In genomic region chr11:65133724-65134123, GRCh38 we compare ENCODE assay signal across 1 cellular context.
TF ChIP-seq lines count a peak whose summit lies in the region.

No MANE protein-coding gene starts in this region.

TF ChIP-seq in SK-N-SH, 30 proteins besides CTCF, POLR2A, EP300 and RAD21 (continued from another document):
- TF ChIP-seq REST (IDR thresholded peaks at IDR 0.05; ENCODE audit: low read depth, low read length) (no peak), ZBTB33 (IDR thresholded peaks at IDR 0.05; ENCODE audit: borderline replicate concordance, low read depth) (no peak), FOXM1 (IDR thresholded peaks at IDR 0.05; ENCODE audit: low read depth) (no peak), ELF1 (IDR thresholded peaks at IDR 0.05) (no peak)
